Comparison of ENCODE assay signal across 20 cellular contexts in the genomic region with DNA sequence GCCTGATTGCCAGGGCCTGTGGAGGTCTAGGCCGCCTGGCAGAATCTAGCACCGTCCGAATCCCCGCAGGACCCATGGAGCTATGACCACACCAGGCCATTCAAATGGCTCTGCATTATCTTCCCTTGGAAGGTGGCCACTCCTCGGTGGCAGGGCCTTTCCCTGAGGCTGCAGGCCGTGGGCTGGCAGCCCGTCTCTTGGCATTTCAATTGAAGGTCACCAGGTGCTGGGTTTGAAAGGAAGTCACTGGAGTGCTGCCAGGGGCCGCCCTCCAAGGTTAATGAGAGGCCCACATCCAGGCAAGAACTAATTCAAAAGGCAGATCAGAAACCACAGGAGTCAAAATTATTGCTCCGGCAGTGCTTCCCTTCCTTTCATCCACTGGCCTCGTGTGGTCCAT. TPM values are rescaled to one million over a fixed set of nuclear protein-coding genes. Genes with fewer than 3 reads are reported as not detected.
DNase-seq lines count a peak whose midpoint lies in the region; ATAC-seq and TF ChIP-seq lines count a peak whose summit lies in the region.
"Had no signal": no experiment of that assay in that cellular context is flagged by ENCODE, and none has a peak within 500 bp of the region (broad histone marks: within the 10 kb centered on the region; RNA-seq: fewer than 3 reads in every experiment).

No MANE protein-coding gene starts in this region.

- BruUV-seq in Calu3 (replicated peaks; lab: Mats Ljungman, UMichigan), result no TSS peak

- no peak for TF ChIP-seq CTCF in CD4-positive, alpha-beta T cell (IDR thresholded peaks at IDR 0.05)
- TF ChIP-seq CTCF in Calu3 (IDR thresholded peaks at IDR 0.05; ENCODE audit: unreplicated experiment) (no peak), WTC11 (IDR thresholded peaks at IDR 0.05) (no peak)

- no peaks in the 10 kb centered on the region for H3K9me3 ChIP-seq in CD4-positive, alpha-beta T cell (ENCODE audit: control insufficient read depth, low read length)
- H3K9me3 ChIP-seq: BE2C, breast epithelium, prostate gland had no signal

- no peaks in the 10 kb centered on the region for H3K27me3 ChIP-seq in CD4-positive, alpha-beta T cell (ENCODE audit: control insufficient read depth, insufficient read depth, low read length)
- H3K27me3 ChIP-seq: BE2C, dorsolateral prefrontal cortex had no signal

- no peak overlapping the region for H3K4me3 Mint-ChIP-seq in CD4-positive, alpha-beta T cell
- no peak overlapping the region for H3K4me3 Mint-ChIP-seq in Calu3 (ENCODE audit: low read depth, unreplicated experiment)
- no peak overlapping the region for H3K4me3 Mint-ChIP-seq in WTC11

- CTCF ChIA-PET in CD4-positive, alpha-beta T cell (lab: Charles Lee), result no interaction called here
- CTCF ChIA-PET in Calu3 (lab: Charles Lee) (no interaction called here), WTC11 (lab: Charles Lee) (no interaction called here)

- no peaks in the 10 kb centered on the region for H3K27me3 Mint-ChIP-seq in CD4-positive, alpha-beta T cell
- peaks cover 2% of the 10 kb centered on the region for H3K27me3 Mint-ChIP-seq in Calu3 (ENCODE audit: unreplicated experiment)
- H3K27me3 Mint-ChIP-seq in WTC11 (ENCODE audit: low read depth), result no peaks in the 10 kb centered on the region; the same call in 1 of the 2 replicates

- POLR2A ChIA-PET in CD4-positive, alpha-beta T cell (lab: Charles Lee), result no interaction called here
- POLR2A ChIA-PET in WTC11 (lab: Charles Lee), result no interaction called here

- no peak for ATAC-seq in CD4-positive, alpha-beta T cell (ENCODE audit: poor library complexity)
- no peak for ATAC-seq in WTC11

- no peak overlapping the region for H3K27ac ChIP-seq in CD4-positive, alpha-beta T cell (ENCODE audit: low read depth, low read length)
- H3K27ac ChIP-seq: breast epithelium, GM23248, prostate gland had no signal

- no peak for DNase-seq in CD4-positive, alpha-beta T cell
- no peak for DNase-seq in Calu3
- peak; percentile 65 for DNase-seq in NCI-H510A treated with DMSO at 0.1 percent for 48 hours (lab: John Stamatoyannopoulos, UW)
- peak; percentile 28 for DNase-seq in dermis blood vessel endothelial cell
- no peak for DNase-seq in WTC11 (ENCODE audit: low spot score)
- no peak for DNase-seq in glomerular visceral epithelial cell (ENCODE audit: extremely low spot score)
- no peak for DNase-seq in effector CD8-positive, alpha-beta T cell (lab: John Stamatoyannopoulos, UW)
- DNase-seq: activated CD4-positive, alpha-beta T cell treated with anti-CD3 and anti-CD28 coated beads, Interleukin-2, amount 50 U/mL, for 48 hours; activated T-cell treated with anti-CD3 and anti-CD28 coated beads for 4 hours; BE2C; DMS 273 treated with DMSO at 0.1 percent for 48 hours; dorsolateral prefrontal cortex; erythroblast; GM23248; NCI-H187 treated with DMSO at 0.1 percent for 48 hours had no signal

- H3K4me1 Mint-ChIP-seq in CD4-positive, alpha-beta T cell (ENCODE audit: low read depth), result peaks cover 28% of the 10 kb centered on the region
- H3K4me1 Mint-ChIP-seq in Calu3 (ENCODE audit: low read depth, unreplicated experiment) (no peaks in the 10 kb centered on the region), WTC11 (peaks cover 34% of the 10 kb centered on the region)

- peaks cover 41% of the 10 kb centered on the region for H3K36me3 Mint-ChIP-seq in CD4-positive, alpha-beta T cell (ENCODE audit: low read depth)
- H3K36me3 Mint-ChIP-seq in Calu3 (ENCODE audit: insufficient read depth, unreplicated experiment) (peaks cover 42% of the 10 kb centered on the region), WTC11 (no peaks in the 10 kb centered on the region)

- intact Hi-C loops in CD4-positive, alpha-beta T cell (cut with DNase I, micrococcal nuclease), result no loop called here
- intact Hi-C loops in Calu3 (cut with micrococcal nuclease; ENCODE audit: unreplicated experiment), result no loop called here

- H3K27ac Mint-ChIP-seq in CD4-positive, alpha-beta T cell, result peak overlapping the region; percentile 81
- peak overlapping the region; percentile 68 for H3K27ac Mint-ChIP-seq in Calu3 (ENCODE audit: unreplicated experiment)
- no peak overlapping the region for H3K27ac Mint-ChIP-seq in WTC11

- H3K9me3 Mint-ChIP-seq in CD4-positive, alpha-beta T cell, result no peaks in the 10 kb centered on the region
- H3K9me3 Mint-ChIP-seq in Calu3 (ENCODE audit: low read depth, unreplicated experiment) (no peaks in the 10 kb centered on the region), WTC11 (no peaks in the 10 kb centered on the region)

TF ChIP-seq in WTC11, 78 proteins besides CTCF, POLR2A, EP300 and RAD21 (continues in another document):
- TF ChIP-seq ESRRA (CRISPR knock-in tag; IDR thresholded peaks at IDR 0.05; ENCODE audit: borderline replicate concordance) (no peak), ZNF396 (CRISPR knock-in tag; IDR thresholded peaks at IDR 0.05; ENCODE audit: borderline replicate concordance) (no peak), OVOL2 (CRISPR knock-in tag; IDR thresholded peaks at IDR 0.05; ENCODE audit: borderline replicate concordance) (no peak), AFF4 (CRISPR knock-in tag; IDR thresholded peaks at IDR 0.05; ENCODE audit: borderline replicate concordance) (no peak), TCF7 (CRISPR knock-in tag; IDR thresholded peaks at IDR 0.05; ENCODE audit: low read depth) (no peak), SOX15 (CRISPR knock-in tag; IDR thresholded peaks at IDR 0.05) (no peak), CBFB (CRISPR knock-in tag; IDR thresholded peaks at IDR 0.05; ENCODE audit: low read depth) (no peak), ZNF263 (CRISPR knock-in tag; IDR thresholded peaks at IDR 0.05; ENCODE audit: low read depth) (no peak), ZNF232 (CRISPR knock-in tag; IDR thresholded peaks at IDR 0.05) (no peak), ZNF416 (CRISPR knock-in tag; IDR thresholded peaks at IDR 0.05) (no peak), MAX (CRISPR knock-in tag; IDR thresholded peaks at IDR 0.05) (no peak), ZNF219 (CRISPR knock-in tag; IDR thresholded peaks at IDR 0.05; ENCODE audit: borderline replicate concordance) (no peak)
- TF ChIP-seq, protein P1, sequence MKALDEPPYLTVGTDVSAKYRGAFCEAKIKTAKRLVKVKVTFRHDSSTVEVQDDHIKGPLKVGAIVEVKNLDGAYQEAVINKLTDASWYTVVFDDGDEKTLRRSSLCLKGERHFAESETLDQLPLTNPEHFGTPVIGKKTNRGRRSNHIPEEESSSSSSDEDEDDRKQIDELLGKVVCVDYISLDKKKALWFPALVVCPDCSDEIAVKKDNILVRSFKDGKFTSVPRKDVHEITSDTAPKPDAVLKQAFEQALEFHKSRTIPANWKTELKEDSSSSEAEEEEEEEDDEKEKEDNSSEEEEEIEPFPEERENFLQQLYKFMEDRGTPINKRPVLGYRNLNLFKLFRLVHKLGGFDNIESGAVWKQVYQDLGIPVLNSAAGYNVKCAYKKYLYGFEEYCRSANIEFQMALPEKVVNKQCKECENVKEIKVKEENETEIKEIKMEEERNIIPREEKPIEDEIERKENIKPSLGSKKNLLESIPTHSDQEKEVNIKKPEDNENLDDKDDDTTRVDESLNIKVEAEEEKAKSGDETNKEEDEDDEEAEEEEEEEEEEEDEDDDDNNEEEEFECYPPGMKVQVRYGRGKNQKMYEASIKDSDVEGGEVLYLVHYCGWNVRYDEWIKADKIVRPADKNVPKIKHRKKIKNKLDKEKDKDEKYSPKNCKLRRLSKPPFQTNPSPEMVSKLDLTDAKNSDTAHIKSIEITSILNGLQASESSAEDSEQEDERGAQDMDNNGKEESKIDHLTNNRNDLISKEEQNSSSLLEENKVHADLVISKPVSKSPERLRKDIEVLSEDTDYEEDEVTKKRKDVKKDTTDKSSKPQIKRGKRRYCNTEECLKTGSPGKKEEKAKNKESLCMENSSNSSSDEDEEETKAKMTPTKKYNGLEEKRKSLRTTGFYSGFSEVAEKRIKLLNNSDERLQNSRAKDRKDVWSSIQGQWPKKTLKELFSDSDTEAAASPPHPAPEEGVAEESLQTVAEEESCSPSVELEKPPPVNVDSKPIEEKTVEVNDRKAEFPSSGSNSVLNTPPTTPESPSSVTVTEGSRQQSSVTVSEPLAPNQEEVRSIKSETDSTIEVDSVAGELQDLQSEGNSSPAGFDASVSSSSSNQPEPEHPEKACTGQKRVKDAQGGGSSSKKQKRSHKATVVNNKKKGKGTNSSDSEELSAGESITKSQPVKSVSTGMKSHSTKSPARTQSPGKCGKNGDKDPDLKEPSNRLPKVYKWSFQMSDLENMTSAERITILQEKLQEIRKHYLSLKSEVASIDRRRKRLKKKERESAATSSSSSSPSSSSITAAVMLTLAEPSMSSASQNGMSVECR (CRISPR knock-in tag; IDR thresholded peaks at IDR 0.05; ENCODE audit: borderline replicate concordance), result no peak

RNA-seq across cellular contexts. Expression of gene CACNG5, which starts 27.7 kb away (rescaled TPM):
- total RNA-seq in CD4-positive, alpha-beta T cell, result not detected
- total RNA-seq in Calu3 (2022) (not detected in 2 replicates), dermis blood vessel endothelial cell (not detected in 2 replicates), WTC11 (2021) (1.9 to 3.1 TPM (median 2.8 TPM) in 3 replicates)
- total RNA-seq: breast epithelium; GM23248; M059J; prostate gland; smooth muscle cell; T-helper 1 cell treated with Interleukin-12 subunit alpha and Interleukin-12 subunit beta and Interleukin-4 antibody, amounts not matched to agents 30 ng/mL and 1 ng/mL, for 36 hours had no signal

Comparison
In these comparisons a context has a peak if more than half of its experiments do, and no peak if none do; other contexts are left out.
1. DNase-seq: peak in NCI-H510A treated with DMSO at 0.1 percent for 48 hours (single experiment) and dermis blood vessel endothelial cell (single experiment); none in CD4-positive, alpha-beta T cell (0 of 10), Calu3 (single experiment), WTC11 (single experiment), glomerular visceral epithelial cell (single experiment) and effector CD8-positive, alpha-beta T cell (single experiment).